In genomic region chr17:80923211-80924110, GRCh38 we compare ENCODE assay signal across 22 cellular contexts.
A peak's percentile ranks its signal among the peaks of the same experiment; 100 is the strongest.
DNase-seq lines count a peak whose midpoint lies in the region; ATAC-seq, FAIRE-seq and TF ChIP-seq lines count a peak whose summit lies in the region.
"Had no signal": no experiment of that assay in that cellular context is flagged by ENCODE, and none has a peak within 500 bp of the region (broad histone marks: within the 10 kb centered on the region; RNA-seq: fewer than 3 reads in every experiment).

No MANE protein-coding gene starts in this region.

- TF ChIP-seq CTCF in chondrocyte (IDR thresholded peaks at IDR 0.05) (no peak), nephron (IDR thresholded peaks at IDR 0.05; ENCODE audit: unreplicated experiment in 3 of 3) (no peak), type B pancreatic cell (conservative IDR thresholded peaks at IDR 0.05) (no peak)

- H3K4me1 Mint-ChIP-seq in chondrocyte (ENCODE audit: low read depth), result peaks cover 60% of the 10 kb centered on the region
- H3K4me1 Mint-ChIP-seq in nephron, result peaks cover 52% of the 10 kb centered on the region
- peaks cover 22% of the 10 kb centered on the region for H3K4me1 Mint-ChIP-seq in type B pancreatic cell (ENCODE audit: unreplicated experiment)

- no peak for TF ChIP-seq POLR2A in GM12892 (IDR thresholded peaks at IDR 0.05; ENCODE audit: low read depth, low read length)

- no peaks in the 10 kb centered on the region for H3K27me3 Mint-ChIP-seq in chondrocyte (ENCODE audit: low read depth)
- no peaks in the 10 kb centered on the region for H3K27me3 Mint-ChIP-seq in nephron (ENCODE audit: low read depth)
- H3K27me3 Mint-ChIP-seq in type B pancreatic cell, result no peaks in the 10 kb centered on the region

- H3K36me3 Mint-ChIP-seq in chondrocyte (ENCODE audit: low read depth) (peaks cover 5% of the 10 kb centered on the region), nephron (ENCODE audit: low read depth) (peaks cover 36% of the 10 kb centered on the region), type B pancreatic cell (peaks cover 15% of the 10 kb centered on the region)

- no peak for FAIRE-seq in GM12892 (lab: Jason Lieb, UNC)
- FAIRE-seq: G401.6 had no signal

- H3K9me3 Mint-ChIP-seq in chondrocyte (ENCODE audit: low read depth), result no peaks in the 10 kb centered on the region
- H3K9me3 Mint-ChIP-seq in nephron, result no peaks in the 10 kb centered on the region
- H3K9me3 Mint-ChIP-seq in type B pancreatic cell, result no peaks in the 10 kb centered on the region
- H3K9me3 Mint-ChIP-seq: CD8-positive, alpha-beta T cell; HFFc6 had no signal

- no peak overlapping the region for H3K4me3 Mint-ChIP-seq in chondrocyte (ENCODE audit: unreplicated experiment)
- no peak overlapping the region for H3K4me3 Mint-ChIP-seq in nephron
- H3K4me3 Mint-ChIP-seq in type B pancreatic cell, result no peak overlapping the region
- H3K4me3 Mint-ChIP-seq: CD8-positive, alpha-beta T cell; HFFc6 had no signal

- no peak for ATAC-seq in GM21528 (IDR thresholded peaks at IDR 0.05; ENCODE audit: low FRiP score, unreplicated experiment)
- no peak for ATAC-seq in GM19452 (IDR thresholded peaks at IDR 0.05; ENCODE audit: unreplicated experiment)
- ATAC-seq in GM18858 (IDR thresholded peaks at IDR 0.05; ENCODE audit: unreplicated experiment), result no peak
- ATAC-seq: CD8-positive, alpha-beta T cell had no signal

- H3K27ac Mint-ChIP-seq in chondrocyte (ENCODE audit: unreplicated experiment) (no peak overlapping the region), nephron (peak overlapping the region; percentile 35 to 77 (median 56)), type B pancreatic cell (peak overlapping the region; percentile 39)
- H3K27ac Mint-ChIP-seq: CD8-positive, alpha-beta T cell; HFFc6 had no signal

- DNase-seq in GM12892 (ENCODE audit: insufficient read length), result peak; percentile 10
- peak; percentile 89 for DNase-seq in chondrocyte (ENCODE audit: low spot score)
- DNase-seq in type B pancreatic cell (ENCODE audit: extremely low spot score, unreplicated experiment), result no peak
- DNase-seq in superior temporal gyrus (ENCODE audit: extremely low spot score), result no peak
- DNase-seq: C1 segment of cervical spinal cord; CD8-positive, alpha-beta T cell; H7; HFFc6; IMR-90; Karpas-422; MV-4-11; NCI-H1105 treated with DMSO at 0.1 percent for 48 hours; NCI-H2029 treated with DMSO at 0.1 percent for 48 hours; NCI-H226; NCI-H510A treated with DMSO at 0.1 percent for 48 hours; NCI-H748 treated with DMSO at 0.1 percent for 48 hours; SJCRH30 had no signal

Comparison
In these comparisons a context has a peak if more than half of its experiments do, and no peak if none do; other contexts are left out.
1. DNase-seq: peak in GM12892 (single experiment) and chondrocyte (single experiment); none in type B pancreatic cell (single experiment) and superior temporal gyrus (single experiment).